7 cellular contexts compared by ENCODE assay signal in genomic region chr15:30833349-30833748, GRCh38.
DNase-seq lines count a peak whose midpoint lies in the region; ATAC-seq and TF ChIP-seq lines count a peak whose summit lies in the region.
"Not testable (repeated sequence)": the region's sequence is repeated elsewhere in the genome, so short reads cannot be mapped to it uniquely, and the experiment has no call there.

No MANE protein-coding gene starts in this region.

- peak; percentile 29 for ATAC-seq in CD8-positive, alpha-beta T cell
- ATAC-seq in T-helper 17 cell, result not testable (repeated sequence)
- ATAC-seq in esophagus mucosa, result peak; percentile 66
- ATAC-seq in naive thymus-derived CD8-positive, alpha-beta T cell, result peak in 1 of 2 donors; percentile 45

- not testable (repeated sequence) for H3K27ac ChIP-seq in CD8-positive, alpha-beta T cell (ENCODE audit: low read depth, low read length)

- H3K36me3 Mint-ChIP-seq in CD8-positive, alpha-beta T cell; T-helper 17 cell (ENCODE audit: low read depth); activated CD4-positive, alpha-beta memory T cell treated with anti-CD3 and anti-CD28 coated beads for 36 hours: not testable (repeated sequence)
- peaks cover 39% of the 10 kb centered on the region for H3K36me3 Mint-ChIP-seq in activated T-helper 1 cell treated with anti-CD3 and anti-CD28 coated beads, Interleukin-12 subunit alpha, Interleukin-12 subunit beta, Interleukin-2, Interleukin-4 antibody, amounts not matched to agents 30 ng/mL and 10 ng/mL and 1 ng/mL, durations not matched to agents 14 hours and 24 hours and 36 hours (ENCODE audit: low read depth)
- H3K36me3 Mint-ChIP-seq in activated naive CD8-positive, alpha-beta T cell treated with anti-CD3 and anti-CD28 coated beads for 36 hours, result peaks cover 11% of the 10 kb centered on the region
- peaks cover 0 to 35% (median 17%) of the 10 kb centered on the region in 3 donors for H3K36me3 Mint-ChIP-seq in naive thymus-derived CD8-positive, alpha-beta T cell

- peaks cover 13% of the 10 kb centered on the region for H3K4me1 Mint-ChIP-seq in CD8-positive, alpha-beta T cell (ENCODE audit: low read depth)
- peaks cover 18% of the 10 kb centered on the region for H3K4me1 Mint-ChIP-seq in T-helper 17 cell
- peaks cover 17% of the 10 kb centered on the region for H3K4me1 Mint-ChIP-seq in activated CD4-positive, alpha-beta memory T cell treated with anti-CD3 and anti-CD28 coated beads for 36 hours (ENCODE audit: low read depth)
- H3K4me1 Mint-ChIP-seq in activated T-helper 1 cell treated with anti-CD3 and anti-CD28 coated beads, Interleukin-12 subunit alpha, Interleukin-12 subunit beta, Interleukin-2, Interleukin-4 antibody, amounts not matched to agents 30 ng/mL and 10 ng/mL and 1 ng/mL, durations not matched to agents 14 hours and 24 hours and 36 hours (ENCODE audit: low read depth), result peaks cover 51% of the 10 kb centered on the region
- not testable (repeated sequence) for H3K4me1 Mint-ChIP-seq in activated naive CD8-positive, alpha-beta T cell treated with anti-CD3 and anti-CD28 coated beads for 36 hours
- peaks cover 14 to 42% (median 24%) of the 10 kb centered on the region in 4 donors for H3K4me1 Mint-ChIP-seq in naive thymus-derived CD8-positive, alpha-beta T cell

- peak overlapping the region; percentile 14 for H3K27ac Mint-ChIP-seq in CD8-positive, alpha-beta T cell
- peak overlapping the region; percentile 56 for H3K27ac Mint-ChIP-seq in T-helper 17 cell
- H3K27ac Mint-ChIP-seq in activated CD4-positive, alpha-beta memory T cell treated with anti-CD3 and anti-CD28 coated beads for 36 hours, result not testable (repeated sequence)
- H3K27ac Mint-ChIP-seq in activated T-helper 1 cell treated with anti-CD3 and anti-CD28 coated beads, Interleukin-12 subunit alpha, Interleukin-12 subunit beta, Interleukin-2, Interleukin-4 antibody, amounts not matched to agents 30 ng/mL and 10 ng/mL and 1 ng/mL, durations not matched to agents 14 hours and 24 hours and 36 hours, result peak overlapping the region; percentile 63
- peak overlapping the region; percentile 63 for H3K27ac Mint-ChIP-seq in activated naive CD8-positive, alpha-beta T cell treated with anti-CD3 and anti-CD28 coated beads for 36 hours
- H3K27ac Mint-ChIP-seq in naive thymus-derived CD8-positive, alpha-beta T cell, result peak overlapping the region in 8 of 10 donors; percentile 26 to 91 (median 64)

- CTCF ChIA-PET in CD8-positive, alpha-beta T cell (lab: Charles Lee), result interaction anchor here (2.0 kb wide), 1 partner anchor 26 kb away, joined by 7 read pairs; no protein-coding TSS in a partner anchor
- CTCF ChIA-PET in activated CD4-positive, alpha-beta memory T cell treated with anti-CD3 and anti-CD28 coated beads for 36 hours (lab: Charles Lee), result not testable (repeated sequence)

- H3K9me3 ChIP-seq in CD8-positive, alpha-beta T cell (ENCODE audit: low read length); T-helper 17 cell (ENCODE audit: control insufficient read depth, low read length, poor library complexity, severe bottlenecking): not testable (repeated sequence)

- not testable (repeated sequence) for H3K27me3 Mint-ChIP-seq in CD8-positive, alpha-beta T cell (ENCODE audit: low read depth); T-helper 17 cell; activated CD4-positive, alpha-beta memory T cell treated with anti-CD3 and anti-CD28 coated beads for 36 hours; activated T-helper 1 cell treated with anti-CD3 and anti-CD28 coated beads, Interleukin-12 subunit alpha, Interleukin-12 subunit beta, Interleukin-2, Interleukin-4 antibody, amounts not matched to agents 30 ng/mL and 10 ng/mL and 1 ng/mL, durations not matched to agents 14 hours and 24 hours and 36 hours (ENCODE audit: insufficient read depth); activated naive CD8-positive, alpha-beta T cell treated with anti-CD3 and anti-CD28 coated beads for 36 hours; naive thymus-derived CD8-positive, alpha-beta T cell

- H3K36me3 ChIP-seq in CD8-positive, alpha-beta T cell (ENCODE audit: insufficient read depth, low read length), result not testable (repeated sequence)

- H3K4me3 Mint-ChIP-seq in CD8-positive, alpha-beta T cell; T-helper 17 cell; activated CD4-positive, alpha-beta memory T cell treated with anti-CD3 and anti-CD28 coated beads for 36 hours; activated T-helper 1 cell treated with anti-CD3 and anti-CD28 coated beads, Interleukin-12 subunit alpha, Interleukin-12 subunit beta, Interleukin-2, Interleukin-4 antibody, amounts not matched to agents 30 ng/mL and 10 ng/mL and 1 ng/mL, durations not matched to agents 14 hours and 24 hours and 36 hours; activated naive CD8-positive, alpha-beta T cell treated with anti-CD3 and anti-CD28 coated beads for 36 hours: not testable (repeated sequence)
- H3K4me3 Mint-ChIP-seq in naive thymus-derived CD8-positive, alpha-beta T cell, result peak overlapping the region in 3 of 10 donors; percentile 13 to 23 (median 22)

- H3K4me3 ChIP-seq in CD8-positive, alpha-beta T cell (ENCODE audit: low read depth, low read length), result not testable (repeated sequence)

- DNase-seq in CD8-positive, alpha-beta T cell, result peak in 2 of 7 experiments; percentile 13 to 45
- not testable (repeated sequence) for DNase-seq in T-helper 17 cell; activated T-helper 1 cell treated with anti-CD3 and anti-CD28 coated beads, Interleukin-12 subunit alpha, Interleukin-12 subunit beta, Interleukin-2, Interleukin-4 antibody, amounts not matched to agents 30 ng/mL and 10 ng/mL and 1 ng/mL, durations not matched to agents 14 hours and 24 hours and 36 hours (ENCODE audit: low spot score); activated naive CD8-positive, alpha-beta T cell treated with anti-CD3 and anti-CD28 coated beads for 36 hours
- peak; percentile 29 for DNase-seq in activated CD4-positive, alpha-beta memory T cell treated with anti-CD3 and anti-CD28 coated beads for 36 hours
- peak in 1 of 10 donors; percentile 16 for DNase-seq in naive thymus-derived CD8-positive, alpha-beta T cell

- POLR2A ChIA-PET in CD8-positive, alpha-beta T cell (lab: Charles Lee); naive thymus-derived CD8-positive, alpha-beta T cell (lab: Charles Lee): not testable (repeated sequence)
- POLR2A ChIA-PET in activated CD4-positive, alpha-beta memory T cell treated with anti-CD3 and anti-CD28 coated beads for 36 hours (lab: Charles Lee), result interaction anchor here (0.6 kb wide), 1 partner anchor 299 kb away, joined by 3 read pairs; no protein-coding TSS in a partner anchor

- H3K4me1 ChIP-seq in CD8-positive, alpha-beta T cell (ENCODE audit: insufficient read depth, low read length), result peaks cover 13% of the 10 kb centered on the region

- not testable (repeated sequence) for TF ChIP-seq CTCF in CD8-positive, alpha-beta T cell (IDR thresholded peaks at IDR 0.05)

- not testable (repeated sequence) for H3K9me3 Mint-ChIP-seq in CD8-positive, alpha-beta T cell; activated CD4-positive, alpha-beta memory T cell treated with anti-CD3 and anti-CD28 coated beads for 36 hours; activated T-helper 1 cell treated with anti-CD3 and anti-CD28 coated beads, Interleukin-12 subunit alpha, Interleukin-12 subunit beta, Interleukin-2, Interleukin-4 antibody, amounts not matched to agents 30 ng/mL and 10 ng/mL and 1 ng/mL, durations not matched to agents 14 hours and 24 hours and 36 hours; activated naive CD8-positive, alpha-beta T cell treated with anti-CD3 and anti-CD28 coated beads for 36 hours; naive thymus-derived CD8-positive, alpha-beta T cell

- H3K27me3 ChIP-seq in CD8-positive, alpha-beta T cell (ENCODE audit: insufficient read depth, low read length), result not testable (repeated sequence)

- intact Hi-C loops in CD8-positive, alpha-beta T cell (cut with DNase I, micrococcal nuclease); activated CD4-positive, alpha-beta memory T cell treated with anti-CD3 and anti-CD28 coated beads for 36 hours (cut with micrococcal nuclease); activated T-helper 1 cell treated with anti-CD3 and anti-CD28 coated beads, Interleukin-12 subunit alpha, Interleukin-12 subunit beta, Interleukin-2, Interleukin-4 antibody, amounts not matched to agents 30 ng/mL and 10 ng/mL and 1 ng/mL, durations not matched to agents 14 hours and 24 hours and 36 hours (cut with micrococcal nuclease): not testable (repeated sequence)
